In genomic region chr1:94063379-94063778, GRCh38 we compare ENCODE assay signal across 8 cellular contexts. TPM values are rescaled to one million over a fixed set of nuclear protein-coding genes. Genes with fewer than 3 reads are reported as not detected.
DNase-seq lines count a peak whose midpoint lies in the region; ATAC-seq and TF ChIP-seq lines count a peak whose summit lies in the region.

No MANE protein-coding gene starts in this region.

- intact Hi-C loops in activated CD4-positive, alpha-beta T cell treated with anti-CD3 and anti-CD28 coated beads, Interleukin-2, amount 10 ng/mL, durations not matched to agents 24 days and 14 days (cut with micrococcal nuclease), result loop anchor here (5.0 to 10.0 kb wide), 2 partner anchors 271 to 744 kb away; no protein-coding TSS in a partner anchor

- H3K27me3 Mint-ChIP-seq in activated CD4-positive, alpha-beta T cell treated with anti-CD3 and anti-CD28 coated beads, Interleukin-2, amount 10 ng/mL, durations not matched to agents 24 days and 14 days, result peaks cover 18% of the 10 kb centered on the region
- peaks cover 15% of the 10 kb centered on the region for H3K27me3 Mint-ChIP-seq in activated CD8-positive, alpha-beta T cell treated with anti-CD3 and anti-CD28 coated beads, Interleukin-2, amount 10 ng/mL, durations not matched to agents 7 days and 5 days (ENCODE audit: low read depth)

- ATAC-seq in activated CD8-positive, alpha-beta T cell treated with anti-CD3 and anti-CD28 coated beads, Interleukin-2, amount 10 ng/mL, durations not matched to agents 7 days and 5 days, result no peak

- H3K4me3 Mint-ChIP-seq in activated CD4-positive, alpha-beta T cell treated with anti-CD3 and anti-CD28 coated beads, Interleukin-2, amount 10 ng/mL, durations not matched to agents 24 days and 14 days, result no peak overlapping the region
- no peak overlapping the region for H3K4me3 Mint-ChIP-seq in activated CD8-positive, alpha-beta T cell treated with anti-CD3 and anti-CD28 coated beads, Interleukin-2, amount 10 ng/mL, durations not matched to agents 7 days and 5 days

- POLR2A ChIA-PET in GM10248 (lab: Yijun Ruan, JAX), result no interaction called here
- POLR2A ChIA-PET in activated CD8-positive, alpha-beta T cell treated with anti-CD3 and anti-CD28 coated beads, Interleukin-2, amount 10 ng/mL, durations not matched to agents 7 days and 5 days (lab: Charles Lee), result interaction anchor here (0.8 kb wide), 1 partner anchor 75 kb away, joined by 3 read pairs; no protein-coding TSS in a partner anchor

- TF ChIP-seq CTCF in GM10248 (IDR thresholded peaks at IDR 0.05; ENCODE audit: control extremely low read depth, extremely low read depth, low read depth, missing control alignments) (peak; percentile 18), retinal pigment epithelial cell (conservative IDR thresholded peaks at IDR 0.05; ENCODE audit: low read depth, low read length) (peak; percentile 65)

- H3K4me3 ChIP-seq in retinal pigment epithelial cell (ENCODE audit: low read length), result no peak overlapping the region

- CTCF ChIA-PET in GM10248 (lab: Yijun Ruan, JAX), result interaction anchor here (1.2 to 14.4 kb wide), 12 partner anchors 8 to 743 kb away, joined by 3 to 235 read pairs (median 10); no protein-coding TSS in a partner anchor
- CTCF ChIA-PET in activated CD8-positive, alpha-beta T cell treated with anti-CD3 and anti-CD28 coated beads, Interleukin-2, amount 10 ng/mL, durations not matched to agents 7 days and 5 days (lab: Charles Lee), result interaction anchor here (0.9 to 4.6 kb wide), 11 partner anchors 8 to 408 kb away, joined by 3 to 64 read pairs (median 8); partner anchors contain the start of gene ARHGAP29

- no peaks in the 10 kb centered on the region for H3K36me3 Mint-ChIP-seq in activated CD4-positive, alpha-beta T cell treated with anti-CD3 and anti-CD28 coated beads, Interleukin-2, amount 10 ng/mL, durations not matched to agents 24 days and 14 days (ENCODE audit: low read depth)
- H3K36me3 Mint-ChIP-seq in activated CD8-positive, alpha-beta T cell treated with anti-CD3 and anti-CD28 coated beads, Interleukin-2, amount 10 ng/mL, durations not matched to agents 7 days and 5 days (ENCODE audit: low read depth), result no peaks in the 10 kb centered on the region

- no peak overlapping the region for H3K27ac Mint-ChIP-seq in activated CD4-positive, alpha-beta T cell treated with anti-CD3 and anti-CD28 coated beads, Interleukin-2, amount 10 ng/mL, durations not matched to agents 24 days and 14 days
- H3K27ac Mint-ChIP-seq in activated CD8-positive, alpha-beta T cell treated with anti-CD3 and anti-CD28 coated beads, Interleukin-2, amount 10 ng/mL, durations not matched to agents 7 days and 5 days, result no peak overlapping the region

- no peaks in the 10 kb centered on the region for H3K9me3 Mint-ChIP-seq in activated CD4-positive, alpha-beta T cell treated with anti-CD3 and anti-CD28 coated beads, Interleukin-2, amount 10 ng/mL, durations not matched to agents 24 days and 14 days
- no peaks in the 10 kb centered on the region for H3K9me3 Mint-ChIP-seq in activated CD8-positive, alpha-beta T cell treated with anti-CD3 and anti-CD28 coated beads, Interleukin-2, amount 10 ng/mL, durations not matched to agents 7 days and 5 days (ENCODE audit: insufficient read depth)

- DNase-seq in GM10248 (ENCODE audit: extremely low spot score) (no peak), RPMI8226 (peak; percentile 17), fibroblast of the conjunctiva (ENCODE audit: low read depth) (peak; percentile 67), retinal pigment epithelial cell (ENCODE audit: low read depth) (no peak), NCI-H1048 (lab: John Stamatoyannopoulos, UW) (no peak)
- DNase-seq in activated CD4-positive, alpha-beta T cell treated with anti-CD3 and anti-CD28 coated beads, Interleukin-2, amount 10 ng/mL, durations not matched to agents 24 days and 14 days, result no peak
- DNase-seq in activated CD8-positive, alpha-beta T cell treated with anti-CD3 and anti-CD28 coated beads, Interleukin-2, amount 10 ng/mL, durations not matched to agents 7 days and 5 days, result no peak
- DNase-seq in stimulated activated CD4-positive, alpha-beta T cell treated with anti-CD3 and anti-CD28 coated beads, Interleukin-4, amount 100 ng/mL, for 1 hour, result no peak

- no peaks in the 10 kb centered on the region for H3K4me1 Mint-ChIP-seq in activated CD4-positive, alpha-beta T cell treated with anti-CD3 and anti-CD28 coated beads, Interleukin-2, amount 10 ng/mL, durations not matched to agents 24 days and 14 days
- H3K4me1 Mint-ChIP-seq in activated CD8-positive, alpha-beta T cell treated with anti-CD3 and anti-CD28 coated beads, Interleukin-2, amount 10 ng/mL, durations not matched to agents 7 days and 5 days (ENCODE audit: low read depth), result peaks cover 4% of the 10 kb centered on the region

RNA-seq across cellular contexts. Expression of gene ABCA4, which starts 57.6 kb away (rescaled TPM):
- total RNA-seq in activated CD4-positive, alpha-beta T cell treated with anti-CD3 and anti-CD28 coated beads, Interleukin-2, amount 10 ng/mL, durations not matched to agents 24 days and 14 days, result 0.12 TPM in 1 of 2 replicates, not detected in the other
- total RNA-seq in activated CD8-positive, alpha-beta T cell treated with anti-CD3 and anti-CD28 coated beads, Interleukin-2, amount 10 ng/mL, durations not matched to agents 7 days and 5 days, result not detected

Comparison
In these comparisons a context has a peak if more than half of its experiments do, and no peak if none do; other contexts are left out.
1. DNase-seq: peak in RPMI8226 (single experiment) and fibroblast of the conjunctiva (single experiment); none in GM10248 (single experiment), retinal pigment epithelial cell (single experiment), activated CD4-positive, alpha-beta T cell treated with anti-CD3 and anti-CD28 coated beads, Interleukin-2, amount 10 ng/mL, durations not matched to agents 24 days and 14 days (single experiment), NCI-H1048 (single experiment), activated CD8-positive, alpha-beta T cell treated with anti-CD3 and anti-CD28 coated beads, Interleukin-2, amount 10 ng/mL, durations not matched to agents 7 days and 5 days (single experiment) and stimulated activated CD4-positive, alpha-beta T cell treated with anti-CD3 and anti-CD28 coated beads, Interleukin-4, amount 100 ng/mL, for 1 hour (single experiment).